30 cellular contexts compared by ENCODE assay signal in genomic region chr5:152425083-152425482, GRCh38. TPM values are rescaled to one million over a fixed set of nuclear protein-coding genes. Genes with fewer than 3 reads are reported as not detected.
DNase-seq lines count a peak whose midpoint lies in the region; ATAC-seq, FAIRE-seq and TF ChIP-seq lines count a peak whose summit lies in the region.
"Had no signal": no experiment of that assay in that cellular context is flagged by ENCODE, and none has a peak within 500 bp of the region (broad histone marks: within the 10 kb centered on the region; RNA-seq: fewer than 3 reads in every experiment).

No MANE protein-coding gene starts in this region.

- H3K27ac ChIP-seq in HepG2 (ENCODE audit: extremely low read length, insufficient read depth, low read length) (no peak overlapping the region), right lobe of liver (no peak overlapping the region), K562 (ENCODE audit: extremely low read depth, low read depth, low read length) (no peak overlapping the region)
- H3K27ac ChIP-seq: 22Rv1, BLaER1 had no signal

- WGBS in HepG2 (ENCODE audit: low lambda C conversion rate) = 15% methylated on average over 2 of the region's 2 CpGs
- WGBS in right lobe of liver (ENCODE audit: insufficient coverage, low coverage, low lambda C conversion rate, missing lambda C conversion rate) = 57% methylated on average over 2 of the region's 2 CpGs
- WGBS in K562 (ENCODE audit: insufficient coverage, low coverage, missing lambda C conversion rate) = 0% methylated on average over 2 of the region's 2 CpGs

- in situ Hi-C loops in HepG2 (cut with HindIII; ENCODE audit: extremely low pct_ligation_motif_present, low pct_unique_long_range_greater_than_20kb) = no loop called here
- in situ Hi-C loops in K562 (cut with MboI) = no loop called here

- DNase-seq in HepG2 (ENCODE audit: low spot score) = no peak
- DNase-seq in right lobe of liver = no peak
- DNase-seq in K562 (ENCODE audit: extremely low read depth in 1 of 4, low spot score in 3 of 4) = no peak
- no peak for DNase-seq in NOMO-1 (lab: John Stamatoyannopoulos, UW; ENCODE audit: unreplicated experiment in 2 of 2)
- DNase-seq: ACHN; BE2C; C1 segment of cervical spinal cord; CD4-positive, alpha-beta memory T cell; CD4-positive, CD25-positive, alpha-beta regulatory T cell; CD8-positive, alpha-beta memory T cell; COR-L47; DMS 273 treated with DMSO at 0.1 percent for 48 hours; DMS153; DMS53; DMS79; DND-41; EL; GDM1 had no signal

- no peak overlapping the region for H3K4me3 ChIP-seq in HepG2 (replicated peaks in 1 of 3; ENCODE audit: insufficient read depth in 1 of 3, low read depth in 2 of 3, low read length in 3 of 3)
- no peak overlapping the region for H3K4me3 ChIP-seq in right lobe of liver
- H3K4me3 ChIP-seq in K562 = no peak overlapping the region
- H3K4me3 ChIP-seq: BLaER1, GM12878 had no signal

- H3K36me3 ChIP-seq in HepG2 (replicated peaks in 1 of 2; ENCODE audit: control insufficient read depth in 1 of 2, insufficient read depth in 2 of 2, low read length in 2 of 2) = no peaks in the 10 kb centered on the region
- H3K36me3 ChIP-seq in right lobe of liver = no peaks in the 10 kb centered on the region
- no peaks in the 10 kb centered on the region for H3K36me3 ChIP-seq in K562 (ENCODE audit: control insufficient read depth, insufficient read depth, low read length)
- H3K36me3 ChIP-seq: BE2C, BLaER1 had no signal

- no peaks in the 10 kb centered on the region for H3K9me1 ChIP-seq in K562 (ENCODE audit: control insufficient read depth, insufficient read depth, low read length)

- H2AFZ ChIP-seq in HepG2 (ENCODE audit: low read length) = no peak overlapping the region
- H2AFZ ChIP-seq in K562 (ENCODE audit: low read depth, low read length) = no peak overlapping the region

- H3K4me2 ChIP-seq in HepG2 (ENCODE audit: low read depth, low read length) (no peak overlapping the region), K562 (ENCODE audit: insufficient read depth, low read length) (no peak overlapping the region)
- H3K4me2 ChIP-seq: BLaER1 had no signal

- POLR2A ChIA-PET in HepG2 (lab: Yijun Ruan, JAX) (no interaction called here), K562 (lab: Yijun Ruan, JAX) (no interaction called here)

- H4K20me1 ChIP-seq in HepG2 (ENCODE audit: insufficient read depth, low read length) (no peaks in the 10 kb centered on the region), K562 (replicated peaks; ENCODE audit: control insufficient read depth, insufficient read depth, low read length) (no peaks in the 10 kb centered on the region)
- H4K20me1 ChIP-seq: BLaER1 had no signal

- BruUV-seq in HepG2 (replicated peaks; lab: Mats Ljungman, UMichigan) = no TSS peak
- BruUV-seq in K562 (replicated peaks; lab: Mats Ljungman, UMichigan) = no TSS peak

- H3K79me2 ChIP-seq in HepG2 (ENCODE audit: insufficient read depth, low read length) (no peaks in the 10 kb centered on the region), K562 (ENCODE audit: control insufficient read depth, insufficient read depth, low read length) (no peaks in the 10 kb centered on the region)

- H3K9ac ChIP-seq in HepG2 (ENCODE audit: insufficient read depth, low read depth, low read length) = no peak overlapping the region
- H3K9ac ChIP-seq in K562 (ENCODE audit: insufficient read depth in 1 of 2, low read depth in 2 of 2, low read length in 2 of 2) = no peak overlapping the region
- H3K9ac ChIP-seq: BLaER1 had no signal

- TF ChIP-seq POLR2A in HepG2 (IDR thresholded peaks at IDR 0.05; ENCODE audit: insufficient read depth in 1 of 2, low read depth in 2 of 2, low read length in 2 of 2) (no peak), right lobe of liver (IDR thresholded peaks at IDR 0.05) (no peak), K562 (conservative IDR thresholded peaks at IDR 0.05) (no peak)

- H3K9me3 ChIP-seq in HepG2 (ENCODE audit: low read length) = no peaks in the 10 kb centered on the region
- H3K9me3 ChIP-seq in right lobe of liver = no peaks in the 10 kb centered on the region
- no peaks in the 10 kb centered on the region; the same call in 1 of the 2 replicates for H3K9me3 ChIP-seq in K562 (replicated peaks; ENCODE audit: control insufficient read depth, insufficient read depth, low read depth, low read length)
- H3K9me3 ChIP-seq: BE2C, BLaER1 had no signal

- intact Hi-C loops in HepG2 (cut with micrococcal nuclease; ENCODE audit: unreplicated experiment) = no loop called here
- intact Hi-C loops in right lobe of liver (cut with DNase I) = no loop called here
- intact Hi-C loops in K562 (cut with micrococcal nuclease) = no loop called here

- TF ChIP-seq RAD21 in HepG2 (CRISPR knock-in tag; IDR thresholded peaks at IDR 0.05) = no peak
- TF ChIP-seq RAD21 in K562 (CRISPR knock-in tag; conservative IDR thresholded peaks at IDR 0.05 in 1 of 2, IDR thresholded peaks at IDR 0.05 in 1 of 2) = no peak

- no peaks in the 10 kb centered on the region for H3K4me1 ChIP-seq in HepG2 (ENCODE audit: insufficient read depth, low read length)
- H3K4me1 ChIP-seq in right lobe of liver = no peaks in the 10 kb centered on the region
- H3K4me1 ChIP-seq in K562 (replicated peaks in 1 of 2; ENCODE audit: control insufficient read depth in 2 of 2, insufficient read depth in 2 of 2, low read length in 2 of 2) = no peaks in the 10 kb centered on the region
- H3K4me1 ChIP-seq: BE2C had no signal

- ATAC-seq in HepG2 (no peak), right lobe of liver (no peak), K562 (no peak), GM19455 (IDR thresholded peaks at IDR 0.05; ENCODE audit: unreplicated experiment) (no peak)
- ATAC-seq: GM12878 had no signal

- no peak for TF ChIP-seq CTCF in HepG2 (CRISPR knock-in tag; IDR thresholded peaks at IDR 0.05)
- TF ChIP-seq CTCF in right lobe of liver (IDR thresholded peaks at IDR 0.05) = no peak
- no peak for TF ChIP-seq CTCF in K562 (IDR thresholded peaks at IDR 0.05 in 2 of 3, conservative IDR thresholded peaks at IDR 0.05 in 1 of 3; ENCODE audit: insufficient read depth in 2 of 3, low read depth in 1 of 3, low read length in 3 of 3)

- H3K27me3 ChIP-seq in HepG2 (ENCODE audit: control insufficient read depth in 1 of 2, insufficient read depth in 2 of 2, low read length in 2 of 2) = no peaks in the 10 kb centered on the region
- no peaks in the 10 kb centered on the region for H3K27me3 ChIP-seq in right lobe of liver
- H3K27me3 ChIP-seq in K562 (ENCODE audit: control insufficient read depth in 2 of 2, insufficient read depth in 2 of 2, low read length in 2 of 2) = no peaks in the 10 kb centered on the region
- H3K27me3 ChIP-seq: BE2C, BLaER1 had no signal

- TF ChIP-seq EP300 in HepG2 (IDR thresholded peaks at IDR 0.05; ENCODE audit: low read depth in 2 of 2, low read length in 2 of 2) (no peak), HepG2 (CRISPR knock-in tag; IDR thresholded peaks at IDR 0.05; ENCODE audit: borderline replicate concordance) (no peak), K562 (IDR thresholded peaks at IDR 0.05; ENCODE audit: low read length) (no peak)

- FAIRE-seq in HepG2 (lab: Jason Lieb, UNC) = no peak
- no peak for FAIRE-seq in K562 (lab: Jason Lieb, UNC)
- FAIRE-seq: GM12878, GM12892, GM18507 had no signal

- CTCF ChIA-PET in HepG2 (lab: Yijun Ruan, JAX; ENCODE audit: low intra/inter-chr PET ratio, low total read pairs) = no interaction called here
- CTCF ChIA-PET in K562 (lab: Yijun Ruan, JAX; ENCODE audit: low intra/inter-chr PET ratio) = no interaction called here

TF ChIP-seq in K562, 482 proteins besides CTCF, POLR2A, EP300 and RAD21 (continues in another document):
- TF ChIP-seq ZKSCAN1 (IDR thresholded peaks at IDR 0.05; ENCODE audit: low read depth, low read length) = no peak
- TF ChIP-seq MIER1 (IDR thresholded peaks at IDR 0.05; ENCODE audit: low read depth) = no peak

RNA-seq across cellular contexts. Expression of gene NMUR2, which starts 20.0 kb away (rescaled TPM):
- total RNA-seq in HepG2 (2016; rRNA removed; fragmentation: Illumina TruSeq; extraction: Trizol) (not detected in 2 replicates), right lobe of liver (not detected), K562 (2014; rRNA removed) (not detected in 2 replicates), K562 (2014; rRNA removed; fragmentation: Illumina TruSeq; extraction: Trizol) (not detected in 2 replicates), K562 (2015; rRNA removed; fragmentation: Illumina TruSeq; extraction: Trizol) (not detected in 2 replicates), K562 (2021) (not detected in 2 replicates)
- total RNA-seq in HepG2 (2016; cell fraction: cytosol; rRNA removed; fragmentation: Illumina TruSeq; extraction: Trizol; ENCODE audit: low read depth) = not detected in 2 replicates
- not detected in 2 replicates for total RNA-seq in HepG2 (2016; cell fraction: insoluble cytoplasmic fraction; rRNA removed; fragmentation: Illumina TruSeq; extraction: Trizol)
- not detected in 2 replicates for total RNA-seq in HepG2 (2016; cell fraction: membrane; rRNA removed; fragmentation: Illumina TruSeq; extraction: Trizol)
- not detected in 2 replicates for total RNA-seq in HepG2 (2016; cell fraction: nucleus; rRNA removed; fragmentation: Illumina TruSeq; extraction: Trizol)
- polyA plus RNA-seq in HepG2 (2011; rRNA removed) (not detected in 2 replicates), K562 (2011; rRNA removed) (not detected in 2 replicates), K562 (2014; fragmentation: Illumina TruSeq; extraction: Trizol) (not detected in 2 replicates), K562 (2014; fragmentation: Nextera tagmentation; extraction: Ambion mirVana) (not detected), K562 (2014; rRNA removed) (not detected in 2 replicates)
- not detected in 2 replicates for polyA plus RNA-seq in HepG2 (2011; cell fraction: cytosol; rRNA removed)
- polyA plus RNA-seq in HepG2 (2011; cell fraction: nucleus; rRNA removed) = not detected in 2 replicates
- polyA plus RNA-seq in HepG2 (2012) = not detected in 2 replicates
- polyA plus RNA-seq in HepG2 (2016; cell fraction: cytosol; fragmentation: Illumina TruSeq; extraction: Trizol; ENCODE audit: low read depth) = not detected in 2 replicates
- not detected in 2 replicates for polyA plus RNA-seq in HepG2 (2016; cell fraction: insoluble cytoplasmic fraction; fragmentation: Illumina TruSeq; extraction: Trizol; ENCODE audit: low read depth)
- not detected in 2 replicates for polyA plus RNA-seq in HepG2 (2016; cell fraction: membrane; fragmentation: Illumina TruSeq; extraction: Trizol; ENCODE audit: low read depth)
- not detected in 2 replicates for polyA plus RNA-seq in HepG2 (2016; cell fraction: nucleus; fragmentation: Illumina TruSeq; extraction: Trizol; ENCODE audit: insufficient read depth, low read depth)
- polyA minus RNA-seq in HepG2 (2011; rRNA and poly(A)+ RNA removed; ENCODE audit: low replicate concordance) = not detected in 2 replicates
- polyA minus RNA-seq in HepG2 (2011; cell fraction: cytosol; rRNA and poly(A)+ RNA removed) = not detected in 2 replicates
- polyA minus RNA-seq in HepG2 (2011; cell fraction: nucleus; rRNA and poly(A)+ RNA removed) = not detected in 2 replicates
- total RNA-seq in K562 (2011; cell fraction: chromatin; rRNA removed; ENCODE audit: low replicate concordance) = not detected in 2 replicates
- not detected in 2 replicates for total RNA-seq in K562 (2011; cell fraction: nucleolus; rRNA removed)
- not detected in 2 replicates for total RNA-seq in K562 (2011; cell fraction: nucleoplasm; rRNA removed)
- not detected in 2 replicates for polyA plus RNA-seq in K562 (2011; cell fraction: cytosol; rRNA removed)
- not detected in 2 replicates for polyA plus RNA-seq in K562 (2011; cell fraction: nucleus; rRNA removed)
- not detected in 2 replicates for polyA plus RNA-seq in K562 (2012)
- polyA minus RNA-seq in K562 (2011; rRNA and poly(A)+ RNA removed) = not detected in 2 replicates
- not detected in 2 replicates for polyA minus RNA-seq in K562 (2011; cell fraction: cytosol; rRNA and poly(A)+ RNA removed)
- polyA minus RNA-seq in K562 (2011; cell fraction: nucleus; rRNA and poly(A)+ RNA removed) = not detected in 2 replicates
- total RNA-seq: A172; A673; CD4-positive, alpha-beta memory T cell; CD4-positive, CD25-positive, alpha-beta regulatory T cell; CD8-positive, alpha-beta memory T cell; Daoy; G401 had no signal
- polyA plus RNA-seq: AG04450; CD14-positive monocyte; CD4-positive, alpha-beta memory T cell; CD4-positive, CD25-positive, alpha-beta regulatory T cell; CD8-positive, alpha-beta memory T cell had no signal

Comparison
In these comparisons a context has a peak if more than half of its experiments do, and no peak if none do; other contexts are left out.
1. Of the 241 proteins assayed by ChIP-seq in both HepG2 and K562: peak only in HepG2: none; only in K562: MAFG; in both: MAFF and MAFK; in neither: 238.